ENCODE assay signal across 10 cellular contexts in genomic region chr5:145976431-145977155, GRCh38. TPM values are rescaled to one million over a fixed set of nuclear protein-coding genes. Genes with fewer than 3 reads are reported as not detected.
DNase-seq lines count a peak whose midpoint lies in the region; ATAC-seq, FAIRE-seq and TF ChIP-seq lines count a peak whose summit lies in the region.
"Had no signal": no experiment of that assay in that cellular context is flagged by ENCODE, and none has a peak within 500 bp of the region (broad histone marks: within the 10 kb centered on the region; RNA-seq: fewer than 3 reads in every experiment).

No MANE protein-coding gene starts in this region.

- peaks cover 53% of the 10 kb centered on the region for H3K4me1 Mint-ChIP-seq in MCF 10A (ENCODE audit: insufficient read depth, unreplicated experiment)
- no peaks in the 10 kb centered on the region for H3K4me1 Mint-ChIP-seq in activated naive CD4-positive, alpha-beta T cell treated with anti-CD3 and anti-CD28 coated beads, Interleukin-2, amount 10 ng/mL, durations not matched to agents 7 days and 5 days

- ATAC-seq in right lobe of liver (peak in 1 of 4 donors; percentile 64), HepG2 (no peak), HG03442 (IDR thresholded peaks at IDR 0.05; ENCODE audit: unreplicated experiment) (peak; percentile 70), upper lobe of right lung (peak; percentile 61)

- TF ChIP-seq EP300 in HepG2 (IDR thresholded peaks at IDR 0.05; ENCODE audit: low read depth in 2 of 2, low read length in 2 of 2) (no peak), HepG2 (CRISPR knock-in tag; IDR thresholded peaks at IDR 0.05; ENCODE audit: borderline replicate concordance) (no peak)

- no peak overlapping the region for H3K4me2 ChIP-seq in HepG2 (ENCODE audit: low read depth, low read length)

- no peaks in the 10 kb centered on the region for H3K36me3 Mint-ChIP-seq in MCF 10A (ENCODE audit: insufficient read depth, unreplicated experiment)
- no peaks in the 10 kb centered on the region for H3K36me3 Mint-ChIP-seq in activated naive CD4-positive, alpha-beta T cell treated with anti-CD3 and anti-CD28 coated beads, Interleukin-2, amount 10 ng/mL, durations not matched to agents 7 days and 5 days

- no peak for TF ChIP-seq CTCF in right lobe of liver (IDR thresholded peaks at IDR 0.05)
- TF ChIP-seq CTCF in HepG2 (CRISPR knock-in tag; IDR thresholded peaks at IDR 0.05): no peak
- no peak for TF ChIP-seq CTCF in MCF 10A (IDR thresholded peaks at IDR 0.05; ENCODE audit: unreplicated experiment)
- no peak for TF ChIP-seq CTCF in upper lobe of right lung (IDR thresholded peaks at IDR 0.05)

- H3K27me3 Mint-ChIP-seq in MCF 10A (ENCODE audit: insufficient read depth, unreplicated experiment): no peaks in the 10 kb centered on the region
- H3K27me3 Mint-ChIP-seq in activated naive CD4-positive, alpha-beta T cell treated with anti-CD3 and anti-CD28 coated beads, Interleukin-2, amount 10 ng/mL, durations not matched to agents 7 days and 5 days: peaks cover 4% of the 10 kb centered on the region

- peak overlapping the region; percentile 40 to 83 (median 79) for H3K27ac ChIP-seq in right lobe of liver
- H3K27ac ChIP-seq in HepG2 (ENCODE audit: extremely low read length, insufficient read depth, low read length): no peak overlapping the region
- H3K27ac ChIP-seq in upper lobe of right lung: no peak overlapping the region
- H3K27ac ChIP-seq: VCaP had no signal

- no peak overlapping the region for H3K4me3 Mint-ChIP-seq in MCF 10A (ENCODE audit: unreplicated experiment)
- no peak overlapping the region for H3K4me3 Mint-ChIP-seq in activated naive CD4-positive, alpha-beta T cell treated with anti-CD3 and anti-CD28 coated beads, Interleukin-2, amount 10 ng/mL, durations not matched to agents 7 days and 5 days
- H3K4me3 Mint-ChIP-seq: endodermal cell had no signal

- no peak for TF ChIP-seq RAD21 in HepG2 (CRISPR knock-in tag; IDR thresholded peaks at IDR 0.05)

- BruUV-seq in HepG2 (replicated peaks; lab: Mats Ljungman, UMichigan): no TSS peak
- BruUV-seq in MCF 10A (replicated peaks; lab: Mats Ljungman, UMichigan): no TSS peak

- no peak overlapping the region for H2AFZ ChIP-seq in HepG2 (ENCODE audit: low read length)

- no peaks in the 10 kb centered on the region for H3K9me3 Mint-ChIP-seq in MCF 10A (ENCODE audit: unreplicated experiment)
- no peaks in the 10 kb centered on the region for H3K9me3 Mint-ChIP-seq in activated naive CD4-positive, alpha-beta T cell treated with anti-CD3 and anti-CD28 coated beads, Interleukin-2, amount 10 ng/mL, durations not matched to agents 7 days and 5 days

- no peak overlapping the region for H3K9ac ChIP-seq in HepG2 (ENCODE audit: insufficient read depth, low read depth, low read length)

- no peak for FAIRE-seq in HepG2 (lab: Jason Lieb, UNC)

- H3K4me1 ChIP-seq in right lobe of liver (peaks cover 0 to 62% (median 25%) of the 10 kb centered on the region in 4 donors), HepG2 (ENCODE audit: insufficient read depth, low read length) (peaks cover 86% of the 10 kb centered on the region), upper lobe of right lung (peaks cover 5% of the 10 kb centered on the region)

- CTCF ChIA-PET in HepG2 (lab: Yijun Ruan, JAX; ENCODE audit: low intra/inter-chr PET ratio, low total read pairs) (no interaction called here), MCF 10A (lab: Yijun Ruan, JAX) (interaction anchor here (0.6 to 2.5 kb wide), 11 partner anchors 9 to 1783 kb away, joined by 3 to 11 read pairs (median 4); no protein-coding TSS in a partner anchor)
- CTCF ChIA-PET in activated naive CD4-positive, alpha-beta T cell treated with anti-CD3 and anti-CD28 coated beads, Interleukin-2, amount 10 ng/mL, durations not matched to agents 7 days and 5 days (lab: Charles Lee): no interaction called here

- no peaks in the 10 kb centered on the region for H4K20me1 ChIP-seq in HepG2 (ENCODE audit: insufficient read depth, low read length)

- no peaks in the 10 kb centered on the region for H3K79me2 ChIP-seq in HepG2 (ENCODE audit: insufficient read depth, low read length)

- intact Hi-C loops in right lobe of liver (cut with DNase I): no loop called here
- intact Hi-C loops in HepG2 (cut with micrococcal nuclease; ENCODE audit: unreplicated experiment): loop anchor here (5.0 to 10.0 kb wide), 2 partner anchors 51 to 122 kb away; no protein-coding TSS in a partner anchor
- intact Hi-C loops in MCF 10A (cut with micrococcal nuclease): loop anchor here (5.0 kb wide), 1 partner anchor 51 kb away; no protein-coding TSS in a partner anchor
- intact Hi-C loops in upper lobe of right lung (cut with DNase I): no loop called here

- H3K4me3 ChIP-seq in right lobe of liver: no peak overlapping the region
- H3K4me3 ChIP-seq in HepG2 (replicated peaks in 1 of 3; ENCODE audit: insufficient read depth in 1 of 3, low read depth in 2 of 3, low read length in 3 of 3): no peak overlapping the region
- no peak overlapping the region for H3K4me3 ChIP-seq in upper lobe of right lung

- WGBS in right lobe of liver (ENCODE audit: insufficient coverage, low coverage, low lambda C conversion rate, missing lambda C conversion rate): 57% methylated on average over 5 of the region's 7 CpGs
- WGBS in HepG2 (ENCODE audit: low lambda C conversion rate): 95% methylated on average over 7 of the region's 7 CpGs

- H3K36me3 ChIP-seq in right lobe of liver (no peaks in the 10 kb centered on the region), HepG2 (replicated peaks in 1 of 2; ENCODE audit: control insufficient read depth in 1 of 2, insufficient read depth in 2 of 2, low read length in 2 of 2) (no peaks in the 10 kb centered on the region), upper lobe of right lung (no peaks in the 10 kb centered on the region)

- in situ Hi-C loops in HepG2 (cut with HindIII; ENCODE audit: extremely low pct_ligation_motif_present, low pct_unique_long_range_greater_than_20kb): no loop called here

- POLR2A ChIA-PET in HepG2 (lab: Yijun Ruan, JAX): interaction anchor here (0.6 to 1.6 kb wide), 4 partner anchors 16 to 165 kb away, joined by 3 to 5 read pairs (median 4); no protein-coding TSS in a partner anchor
- POLR2A ChIA-PET in MCF 10A (lab: Yijun Ruan, JAX): interaction anchor here (0.7 to 2.8 kb wide), 11 partner anchors 11 to 142 kb away, joined by 3 to 25 read pairs (median 5); partner anchors contain the start of genes PRELID2 and SH3RF2

- DNase-seq in right lobe of liver: no peak
- no peak for DNase-seq in HepG2 (ENCODE audit: low spot score)
- peak; percentile 29 for DNase-seq in MCF 10A (ENCODE audit: unreplicated experiment)
- no peak for DNase-seq in upper lobe of right lung
- no peak for DNase-seq in putamen (ENCODE audit: low spot score)
- DNase-seq in NCI-H1105 treated with DMSO at 0.1 percent for 48 hours (lab: John Stamatoyannopoulos, UW): no peak
- DNase-seq in activated naive CD4-positive, alpha-beta T cell treated with anti-CD3 and anti-CD28 coated beads, Interleukin-2, amount 10 ng/mL, durations not matched to agents 7 days and 5 days: no peak
- DNase-seq: endodermal cell had no signal

- H3K9me3 ChIP-seq in right lobe of liver (no peaks in the 10 kb centered on the region), HepG2 (ENCODE audit: low read length) (no peaks in the 10 kb centered on the region; the same call in 1 of the 2 replicates), upper lobe of right lung (no peaks in the 10 kb centered on the region)

- no peak for TF ChIP-seq POLR2A in right lobe of liver (IDR thresholded peaks at IDR 0.05)
- no peak for TF ChIP-seq POLR2A in HepG2 (IDR thresholded peaks at IDR 0.05; ENCODE audit: insufficient read depth in 1 of 2, low read depth in 2 of 2, low read length in 2 of 2)

- H3K27ac Mint-ChIP-seq in MCF 10A (ENCODE audit: low read depth, unreplicated experiment): peak overlapping the region; percentile 89
- no peak overlapping the region for H3K27ac Mint-ChIP-seq in activated naive CD4-positive, alpha-beta T cell treated with anti-CD3 and anti-CD28 coated beads, Interleukin-2, amount 10 ng/mL, durations not matched to agents 7 days and 5 days
- H3K27ac Mint-ChIP-seq: endodermal cell had no signal

- H3K27me3 ChIP-seq in right lobe of liver (no peaks in the 10 kb centered on the region), HepG2 (ENCODE audit: control insufficient read depth in 1 of 2, insufficient read depth in 2 of 2, low read length in 2 of 2) (no peaks in the 10 kb centered on the region), upper lobe of right lung (no peaks in the 10 kb centered on the region)

TF ChIP-seq in HepG2, 621 proteins besides CTCF, POLR2A, EP300 and RAD21 (continues in another document):
- no peak for TF ChIP-seq BATF2 (CRISPR knock-in tag; IDR thresholded peaks at IDR 0.05)

RNA-seq across cellular contexts. Expression of gene SH3RF2, which starts 40.2 kb away (rescaled TPM):
- total RNA-seq in right lobe of liver (10 to 100 TPM in 2 of 6 experiments, 1 to 10 TPM in 4; 2.7 to 20.6 (median 5.8) TPM), HepG2 (2016; rRNA removed; fragmentation: Illumina TruSeq; extraction: Trizol) (3.1 and 3.7 TPM in 2 replicates), MCF 10A (2022) (14.9 and 29.6 TPM in 2 replicates), upper lobe of right lung (12.4 TPM)
- 2.1 and 2.2 TPM in 2 replicates for total RNA-seq in HepG2 (2016; cell fraction: cytosol; rRNA removed; fragmentation: Illumina TruSeq; extraction: Trizol; ENCODE audit: low read depth)
- total RNA-seq in HepG2 (2016; cell fraction: insoluble cytoplasmic fraction; rRNA removed; fragmentation: Illumina TruSeq; extraction: Trizol): 2.6 and 3.8 TPM in 2 replicates
- 2.4 and 3.8 TPM in 2 replicates for total RNA-seq in HepG2 (2016; cell fraction: membrane; rRNA removed; fragmentation: Illumina TruSeq; extraction: Trizol)
- 7.9 and 8.9 TPM in 2 replicates for total RNA-seq in HepG2 (2016; cell fraction: nucleus; rRNA removed; fragmentation: Illumina TruSeq; extraction: Trizol)
- polyA plus RNA-seq in HepG2 (2011; rRNA removed): 2.6 and 2.8 TPM in 2 replicates
- polyA plus RNA-seq in HepG2 (2011; cell fraction: cytosol; rRNA removed): 1.7 and 2.1 TPM in 2 replicates
- 4.9 and 6.9 TPM in 2 replicates for polyA plus RNA-seq in HepG2 (2011; cell fraction: nucleus; rRNA removed)
- polyA plus RNA-seq in HepG2 (2012): 1.7 and 2.5 TPM in 2 replicates
- 0.76 and 1.0 TPM in 2 replicates for polyA plus RNA-seq in HepG2 (2016; cell fraction: cytosol; fragmentation: Illumina TruSeq; extraction: Trizol; ENCODE audit: low read depth)
- polyA plus RNA-seq in HepG2 (2016; cell fraction: insoluble cytoplasmic fraction; fragmentation: Illumina TruSeq; extraction: Trizol; ENCODE audit: low read depth): 2.7 and 3.7 TPM in 2 replicates
- polyA plus RNA-seq in HepG2 (2016; cell fraction: membrane; fragmentation: Illumina TruSeq; extraction: Trizol; ENCODE audit: low read depth): 1.4 and 1.7 TPM in 2 replicates
- 11.0 and 12.4 TPM in 2 replicates for polyA plus RNA-seq in HepG2 (2016; cell fraction: nucleus; fragmentation: Illumina TruSeq; extraction: Trizol; ENCODE audit: insufficient read depth, low read depth)
- 4.5 and 13.0 TPM in 2 replicates for polyA minus RNA-seq in HepG2 (2011; rRNA and poly(A)+ RNA removed; ENCODE audit: low replicate concordance)
- polyA minus RNA-seq in HepG2 (2011; cell fraction: cytosol; rRNA and poly(A)+ RNA removed): 2.0 and 2.5 TPM in 2 replicates
- polyA minus RNA-seq in HepG2 (2011; cell fraction: nucleus; rRNA and poly(A)+ RNA removed): 8.4 and 9.1 TPM in 2 replicates

Comparison
In these comparisons a context has a peak if more than half of its experiments do, and no peak if none do; other contexts are left out.
1. H3K27ac ChIP-seq: peak in right lobe of liver (3 of 3); none in HepG2 (single experiment) and upper lobe of right lung (single experiment).
2. intact Hi-C loops: an anchor here in HepG2 (5.0 to 10.0 kb wide) and MCF 10A (5.0 kb wide); none called in right lobe of liver and upper lobe of right lung.